Comparison of ENCODE assay signal across 8 cellular contexts in the genomic region with DNA sequence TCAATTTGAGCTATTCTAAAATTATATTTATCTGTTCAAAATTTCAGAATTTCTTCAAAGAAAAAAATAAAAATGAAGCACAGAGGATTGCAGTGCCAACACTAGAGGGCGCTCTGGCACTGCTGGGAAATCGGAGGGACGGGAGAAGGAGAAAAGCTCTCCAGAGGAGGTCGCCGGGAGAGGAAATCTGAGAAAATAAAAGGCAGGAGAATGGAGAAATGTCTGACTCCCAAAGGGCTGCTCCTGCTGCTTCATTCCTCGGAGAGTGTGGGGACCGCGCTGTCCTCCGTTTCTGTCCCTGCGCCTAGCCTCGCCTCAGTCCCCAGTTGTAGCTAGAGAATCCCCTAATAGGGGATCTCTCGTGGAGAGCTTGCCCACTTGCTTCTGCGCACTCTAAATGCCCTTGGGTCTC.
A peak's percentile ranks its signal among the peaks of the same experiment; 100 is the strongest.
DNase-seq lines count a peak whose midpoint lies in the region; ATAC-seq and TF ChIP-seq lines count a peak whose summit lies in the region.

No MANE protein-coding gene starts in this region.

- DNase-seq in NCI-H526 (lab: John Stamatoyannopoulos, UW) (peak; percentile 2 to 50), NCI-H526 treated with DMSO at 0.1 percent for 48 hours (lab: John Stamatoyannopoulos, UW) (no peak), NCI-H2029 (lab: John Stamatoyannopoulos, UW) (peak; percentile 60), cerebellar cortex (ENCODE audit: low spot score) (peak; percentile 63), kidney glomerular epithelial cell (lab: John Stamatoyannopoulos, UW) (peak; percentile 69)
- peak; percentile 49 for DNase-seq in stimulated activated CD4-positive, alpha-beta T cell treated with anti-CD3 and anti-CD28 coated beads, Interleukin-1b, Interleukin-23, amount 100 ng/mL, for 48 hours

- no peak for ATAC-seq in HG03097 (IDR thresholded peaks at IDR 0.05; ENCODE audit: low FRiP score, unreplicated experiment)

- H3K27ac ChIP-seq in VCaP, result peak overlapping the region; percentile 40; the same call in 1 of the 2 replicates

- peak; percentile 100 for TF ChIP-seq CTCF in VCaP (conservative IDR thresholded peaks at IDR 0.05)
